In genomic region chr13:110261166-110262081, GRCh38 we compare ENCODE assay signal across 16 cellular contexts. TPM values are rescaled to one million over a fixed set of nuclear protein-coding genes. Genes with fewer than 3 reads are reported as not detected.
DNase-seq lines count a peak whose midpoint lies in the region; ATAC-seq, FAIRE-seq and TF ChIP-seq lines count a peak whose summit lies in the region.
"Had no signal": no experiment of that assay in that cellular context is flagged by ENCODE, and none has a peak within 500 bp of the region (broad histone marks: within the 10 kb centered on the region; RNA-seq: fewer than 3 reads in every experiment).

No MANE protein-coding gene starts in this region.

- no peaks in the 10 kb centered on the region for H3K9me1 ChIP-seq in endothelial cell of umbilical vein (replicated peaks; ENCODE audit: control insufficient read depth, extremely low read depth, insufficient read depth, low read length)

- POLR2A ChIA-PET in endothelial cell of umbilical vein (lab: Charles Lee) = interaction anchor here (1.1 kb wide), 1 partner anchor 14 kb away, joined by 5 read pairs; no protein-coding TSS in a partner anchor

- DNase-seq in heart left ventricle (peak in 1 of 5 donors; percentile 18), Right ventricle myocardium inferior (ENCODE audit: missing footprints) (no peak), endothelial cell of umbilical vein (ENCODE audit: low read depth, low spot score) (peak; percentile 21), nephron progenitor cell (no peak), vagina (ENCODE audit: extremely low spot score in 2 of 2) (peak in 1 of 2 donors; percentile 83), HuH-7 (ENCODE audit: low spot score) (no peak), HCEC 1CT (no peak)
- no peak for DNase-seq in effector memory CD8-positive, alpha-beta T cell
- DNase-seq: activated gamma-delta T cell treated with Interleukin-2 at 50 U/mL for 16 hours; central memory CD4-positive, alpha-beta T cell; NCI-H2107; ovary; stimulated activated CD4-positive, alpha-beta T cell treated with anti-CD3 and anti-CD28 coated beads, Interleukin-4, amount 100 ng/mL, for 24 hours had no signal

- TF ChIP-seq CTCF in heart left ventricle (IDR thresholded peaks at IDR 0.05) (no peak), endothelial cell of umbilical vein (IDR thresholded peaks at IDR 0.05; ENCODE audit: extremely low read depth in 1 of 2, insufficient read depth in 1 of 2, low read depth in 1 of 2, low read length in 2 of 2) (no peak), nephron progenitor cell (IDR thresholded peaks at IDR 0.05) (no peak), vagina (IDR thresholded peaks at IDR 0.05) (no peak)

- TF ChIP-seq POLR2A in heart left ventricle (IDR thresholded peaks at IDR 0.05) (no peak), endothelial cell of umbilical vein (IDR thresholded peaks at IDR 0.05; ENCODE audit: low read depth, low read length) (no peak), vagina (IDR thresholded peaks at IDR 0.05) (no peak)

- H3K79me2 ChIP-seq in endothelial cell of umbilical vein (ENCODE audit: control insufficient read depth, insufficient read depth, low read length) = peaks cover 43% of the 10 kb centered on the region

- ATAC-seq in heart left ventricle (no peak), Right ventricle myocardium inferior (no peak)
- no peak for ATAC-seq in effector memory CD8-positive, alpha-beta T cell (replicated peaks)

- peak overlapping the region; percentile 48 for H3K27ac Mint-ChIP-seq in nephron progenitor cell
- H3K27ac Mint-ChIP-seq in effector memory CD8-positive, alpha-beta T cell = no peak overlapping the region

- H3K36me3 Mint-ChIP-seq in nephron progenitor cell (ENCODE audit: low read depth) = peaks cover 10% of the 10 kb centered on the region
- no peaks in the 10 kb centered on the region for H3K36me3 Mint-ChIP-seq in effector memory CD8-positive, alpha-beta T cell (ENCODE audit: insufficient read depth)

- CTCF ChIA-PET in endothelial cell of umbilical vein (lab: Charles Lee) = interaction anchor here (0.7 to 3.9 kb wide), 8 partner anchors 13 to 194 kb away, joined by 3 to 33 read pairs (median 3); partner anchors contain the start of genes COL4A1 and COL4A2

- H3K36me3 ChIP-seq in heart left ventricle (no peaks in the 10 kb centered on the region), endothelial cell of umbilical vein (ENCODE audit: control insufficient read depth in 2 of 2, extremely low read depth in 1 of 2, insufficient read depth in 2 of 2, low read length in 2 of 2) (peaks cover 0 to 2% of the 10 kb centered on the region in 2 experiments), vagina (no peaks in the 10 kb centered on the region)
- H3K36me3 ChIP-seq: ovary had no signal

- H4K20me1 ChIP-seq in endothelial cell of umbilical vein (replicated peaks; ENCODE audit: control insufficient read depth, extremely low read depth, insufficient read depth, low read length) = no peaks in the 10 kb centered on the region

- H3K27me3 Mint-ChIP-seq in nephron progenitor cell (ENCODE audit: low read depth, poor library complexity) = no peaks in the 10 kb centered on the region
- H3K27me3 Mint-ChIP-seq in effector memory CD8-positive, alpha-beta T cell = peaks cover 14 to 43% of the 10 kb centered on the region in 2 donors

- H3K4me1 ChIP-seq in heart left ventricle (peaks cover 0 to 91% (median 72%) of the 10 kb centered on the region in 12 donors), endothelial cell of umbilical vein (ENCODE audit: control insufficient read depth, extremely low read depth, insufficient read depth, low read length) (peaks cover 80% of the 10 kb centered on the region), vagina (peaks cover 62% of the 10 kb centered on the region)

- H3K27ac ChIP-seq in heart left ventricle = peak overlapping the region in 11 of 12 donors; percentile 57 to 80 (median 66)
- H3K27ac ChIP-seq in endothelial cell of umbilical vein (ENCODE audit: insufficient read depth, low read depth, low read length) = peak overlapping the region; percentile 81
- peak overlapping the region; percentile 27 for H3K27ac ChIP-seq in vagina
- H3K27ac ChIP-seq: ovary had no signal

- BruUV-seq in endothelial cell of umbilical vein (replicated peaks; lab: Mats Ljungman, UMichigan) = no TSS peak

- H3K27me3 ChIP-seq in heart left ventricle (no peaks in the 10 kb centered on the region), endothelial cell of umbilical vein (ENCODE audit: control insufficient read depth in 2 of 2, insufficient read depth in 2 of 2, low read length in 2 of 2) (no peaks in the 10 kb centered on the region), vagina (no peaks in the 10 kb centered on the region)
- H3K27me3 ChIP-seq: ovary had no signal

- peak overlapping the region; percentile 76 for H3K4me2 ChIP-seq in endothelial cell of umbilical vein (ENCODE audit: insufficient read depth, low read length)

- H3K9me3 ChIP-seq in heart left ventricle = no peaks in the 10 kb centered on the region
- no peaks in the 10 kb centered on the region for H3K9me3 ChIP-seq in endothelial cell of umbilical vein (replicated peaks; ENCODE audit: control insufficient read depth, insufficient read depth, low read length)
- no peaks in the 10 kb centered on the region for H3K9me3 ChIP-seq in vagina
- H3K9me3 ChIP-seq: ovary had no signal

- peak; percentile 26 for FAIRE-seq in endothelial cell of umbilical vein (lab: Jason Lieb, UNC)
- FAIRE-seq: A204.1, GM12891 had no signal

- H3K4me3 ChIP-seq in heart left ventricle = no peak overlapping the region
- H3K4me3 ChIP-seq in endothelial cell of umbilical vein (replicated peaks in 1 of 3; ENCODE audit: insufficient read depth in 1 of 3, low read depth in 1 of 3, low read length in 3 of 3) = no peak overlapping the region
- H3K4me3 ChIP-seq in vagina = no peak overlapping the region
- H3K4me3 ChIP-seq: ovary had no signal

- no peak overlapping the region for H3K4me3 Mint-ChIP-seq in nephron progenitor cell
- H3K4me3 Mint-ChIP-seq in effector memory CD8-positive, alpha-beta T cell = no peak overlapping the region

- no peaks in the 10 kb centered on the region for H3K9me3 Mint-ChIP-seq in nephron progenitor cell
- peaks cover 0 to 1% of the 10 kb centered on the region in 2 donors for H3K9me3 Mint-ChIP-seq in effector memory CD8-positive, alpha-beta T cell

- dilution Hi-C loops in endothelial cell of umbilical vein (cut with MboI; ENCODE audit: extremely low pct_ligation_motif_present, low sequenced_read_pairs) = no loop called here

- 69 to 77% (median 73%) methylated on average over 17 to 19 of the region's 19 CpGs for WGBS in heart left ventricle, 4 donors

- intact Hi-C loops in heart left ventricle (cut with DNase I) = loop anchor here in 1 of 10 donors (5.0 kb wide), 1 partner anchor 36 kb away; no protein-coding TSS in a partner anchor
- intact Hi-C loops in Right ventricle myocardium inferior (cut with DNase I) = loop anchor here (5.0 kb wide), 1 partner anchor 34 kb away; no protein-coding TSS in a partner anchor
- intact Hi-C loops in endothelial cell of umbilical vein (cut with micrococcal nuclease) = no loop called here
- intact Hi-C loops in vagina (cut with DNase I) = no loop called here

- peak overlapping the region; percentile 43 for H3K9ac ChIP-seq in endothelial cell of umbilical vein (replicated peaks; ENCODE audit: extremely low read depth, insufficient read depth, low read length)

- peaks cover 40% of the 10 kb centered on the region for H3K4me1 Mint-ChIP-seq in nephron progenitor cell
- peaks cover 0 to 2% of the 10 kb centered on the region in 2 donors for H3K4me1 Mint-ChIP-seq in effector memory CD8-positive, alpha-beta T cell (ENCODE audit: low read depth in 2 of 2)

- no peak overlapping the region for H2AFZ ChIP-seq in endothelial cell of umbilical vein (ENCODE audit: low read depth, low read length)

TF ChIP-seq in endothelial cell of umbilical vein, 7 proteins besides CTCF, POLR2A, EP300 and RAD21 (continues in another document):
- no peak for TF ChIP-seq GATA2 (IDR thresholded peaks at IDR 0.05; ENCODE audit: insufficient read depth, insufficient read length, low read depth, low read length)
- TF ChIP-seq MYC (IDR thresholded peaks at IDR 0.05; ENCODE audit: low read depth, low read length) = no peak
- no peak for TF ChIP-seq POLR2AphosphoS5 (IDR thresholded peaks at IDR 0.05; ENCODE audit: insufficient read depth, low read depth, low read length)
- TF ChIP-seq FOS (IDR thresholded peaks at IDR 0.05; ENCODE audit: borderline replicate concordance, insufficient read depth, low read length) = no peak
- no peak for TF ChIP-seq EZH2 (IDR thresholded peaks at IDR 0.05; ENCODE audit: borderline replicate concordance, low read depth, low read length, severe bottlenecking)
- no peak for TF ChIP-seq JUN (IDR thresholded peaks at IDR 0.05; ENCODE audit: borderline replicate concordance, insufficient read depth, insufficient read length, low read depth)

RNA-seq across cellular contexts. Expression of gene COL4A1, which starts 45.5 kb away (rescaled TPM):
- total RNA-seq in heart left ventricle = 100 to 1,000 TPM in 8 of 9 donors, 10 to 100 TPM in 1; 91.9 to 428 (median 184) TPM
- 100 to 1,000 TPM in 1 of 2 donors, 10 to 100 TPM in 1; 52.6 to 194 TPM for polyA plus RNA-seq in heart left ventricle
- 128 TPM for total RNA-seq in Right ventricle myocardium inferior
- total RNA-seq in endothelial cell of umbilical vein = 1,119 and 1,341 TPM in 2 replicates
- polyA plus RNA-seq in endothelial cell of umbilical vein = 379 and 384 TPM in 2 replicates
- polyA plus RNA-seq in endothelial cell of umbilical vein (2011; cell fraction: cytosol; rRNA removed) = 305 and 353 TPM in 2 replicates
- polyA plus RNA-seq in endothelial cell of umbilical vein (2011; cell fraction: nucleus; rRNA removed) = 509 and 510 TPM in 2 replicates
- polyA plus RNA-seq in endothelial cell of umbilical vein (2012) = 493 and 639 TPM in 2 replicates
- 611 and 680 TPM in 2 replicates for polyA minus RNA-seq in endothelial cell of umbilical vein
- 2.3 TPM for polyA minus RNA-seq in endothelial cell of umbilical vein (2011; cell fraction: cytosol; rRNA and poly(A)+ RNA removed)
- polyA minus RNA-seq in endothelial cell of umbilical vein (2011; cell fraction: nucleus; rRNA and poly(A)+ RNA removed) = 490 and 493 TPM in 2 replicates
- 178 TPM for total RNA-seq in vagina
- total RNA-seq: T-helper 2 cell treated with Interferon-gamma antibody and Interleukin-4, amounts not matched to agents 100 ng/mL and 5 ng/mL, for 36 hours had no signal

RNA-seq across cellular contexts. Expression of gene COL4A2, which starts 45.7 kb away (rescaled TPM):
- total RNA-seq in heart left ventricle (100 to 1,000 TPM in 8 of 9 donors, 10 to 100 TPM in 1; 94.0 to 377 (median 166) TPM), Right ventricle myocardium inferior (126 TPM), endothelial cell of umbilical vein (792 and 935 TPM in 2 replicates), vagina (180 TPM)
- polyA plus RNA-seq in heart left ventricle (100 to 1,000 TPM in 1 of 2 donors, 10 to 100 TPM in 1; 92.4 to 220 TPM), endothelial cell of umbilical vein (940 and 1,366 TPM in 2 replicates)
- polyA plus RNA-seq in endothelial cell of umbilical vein (2011; cell fraction: cytosol; rRNA removed) = 563 and 570 TPM in 2 replicates
- polyA plus RNA-seq in endothelial cell of umbilical vein (2011; cell fraction: nucleus; rRNA removed) = 716 and 1,073 TPM in 2 replicates
- 398 and 736 TPM in 2 replicates for polyA plus RNA-seq in endothelial cell of umbilical vein (2012)
- 769 and 809 TPM in 2 replicates for polyA minus RNA-seq in endothelial cell of umbilical vein
- 4.8 TPM for polyA minus RNA-seq in endothelial cell of umbilical vein (2011; cell fraction: cytosol; rRNA and poly(A)+ RNA removed)
- polyA minus RNA-seq in endothelial cell of umbilical vein (2011; cell fraction: nucleus; rRNA and poly(A)+ RNA removed) = 669 and 809 TPM in 2 replicates
- total RNA-seq: T-helper 2 cell treated with Interferon-gamma antibody and Interleukin-4, amounts not matched to agents 100 ng/mL and 5 ng/mL, for 36 hours had no signal

Comparison
In these comparisons a context has a peak if more than half of its experiments do, and no peak if none do; other contexts are left out.
1. H3K27ac ChIP-seq: peak in every context shown above with its lines; median percentile 81 in endothelial cell of umbilical vein; 66 in heart left ventricle; 27 in vagina.